ENCODE assay signal across 10 cellular contexts in the genomic region with DNA sequence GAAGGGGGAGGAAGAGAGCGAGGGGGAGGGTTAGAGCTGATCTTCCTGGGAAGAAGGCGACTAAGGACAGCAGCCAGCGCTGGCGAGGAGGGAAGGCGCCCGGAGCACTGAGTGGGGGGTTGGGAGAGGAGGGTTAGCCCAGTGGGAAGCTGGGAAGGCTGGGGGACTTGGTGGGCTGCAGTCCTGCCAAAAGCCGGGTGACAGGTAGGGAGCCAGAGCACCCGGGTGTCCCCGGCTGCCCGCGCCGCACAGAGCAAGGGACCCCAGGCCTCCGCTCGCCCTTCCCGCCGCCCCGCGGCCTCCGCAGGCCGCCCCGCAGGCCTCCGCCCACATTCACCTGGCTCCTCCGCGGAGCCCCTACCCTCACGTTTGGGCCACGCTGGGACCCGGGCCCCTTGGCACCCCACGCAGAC. TPM values are rescaled to one million over a fixed set of nuclear protein-coding genes. Genes with fewer than 3 reads are reported as not detected.
DNase-seq lines count a peak whose midpoint lies in the region; ATAC-seq and TF ChIP-seq lines count a peak whose summit lies in the region.
"Had no signal": no experiment of that assay in that cellular context is flagged by ENCODE, and none has a peak within 500 bp of the region (broad histone marks: within the 10 kb centered on the region; RNA-seq: fewer than 3 reads in every experiment).

No MANE protein-coding gene starts in this region.

- H3K27me3 ChIP-seq in HUES64 (ENCODE audit: insufficient read depth, low read length) = peaks cover 10% of the 10 kb centered on the region
- peaks cover 0 to 46% of the 10 kb centered on the region in 2 donors for H3K27me3 ChIP-seq in tibial nerve

- POLR2A ChIA-PET in naive thymus-derived CD8-positive, alpha-beta T cell (lab: Charles Lee) = no interaction called here

- peak overlapping the region; percentile 85 for H3K9ac ChIP-seq in HUES64 (ENCODE audit: low read depth, low read length)

- H3K9me3 ChIP-seq in HUES64 (ENCODE audit: insufficient read depth, low read depth, low read length) (no peaks in the 10 kb centered on the region), tibial nerve (no peaks in the 10 kb centered on the region)

- ATAC-seq in naive thymus-derived CD8-positive, alpha-beta T cell = peak; percentile 40 to 47
- no peak for ATAC-seq in GM21619 (IDR thresholded peaks at IDR 0.05; ENCODE audit: unreplicated experiment)

- peaks cover 19% of the 10 kb centered on the region for H3K4me1 ChIP-seq in HUES64 (ENCODE audit: insufficient read depth, low read length)
- H3K4me1 ChIP-seq in tibial nerve = peaks cover 4 to 14% (median 12%) of the 10 kb centered on the region in 4 donors

- H3K36me3 ChIP-seq in HUES64 (ENCODE audit: insufficient read depth, low read length) (no peaks in the 10 kb centered on the region), tibial nerve (no peaks in the 10 kb centered on the region)

- H3K4me1 Mint-ChIP-seq in naive thymus-derived CD8-positive, alpha-beta T cell = peaks cover 7 to 25% (median 15%) of the 10 kb centered on the region in 4 donors

- no peaks in the 10 kb centered on the region for H3K36me3 Mint-ChIP-seq in naive thymus-derived CD8-positive, alpha-beta T cell

- under 1% methylated on average over 28 of the region's 28 CpGs for WGBS in HUES64
- WGBS in tibial nerve, 2 donors = 5 to 11% methylated on average over 22 to 23 of the region's 28 CpGs

- TF ChIP-seq CTCF in AG09309 (IDR thresholded peaks at IDR 0.05; ENCODE audit: control insufficient read depth, insufficient read depth, low read depth, low read length, missing control alignments) = no peak
- TF ChIP-seq CTCF in epithelial cell of proximal tubule (conservative IDR thresholded peaks at IDR 0.05; ENCODE audit: low read depth, low read length) = no peak
- TF ChIP-seq CTCF in tibial nerve (IDR thresholded peaks at IDR 0.05) = no peak

- H3K27ac Mint-ChIP-seq in naive thymus-derived CD8-positive, alpha-beta T cell = peak overlapping the region in 2 of 10 donors; percentile 33 to 54

- H3K27ac ChIP-seq in HUES64 (ENCODE audit: low read depth, low read length) (no peak overlapping the region; the same call in 1 of the 2 replicates), tibial nerve (no peak overlapping the region)

- H3K4me3 ChIP-seq in AG09309 (ENCODE audit: control insufficient read depth, low read depth, low read length) (peak overlapping the region; percentile 33), HUES64 (ENCODE audit: low read length) (peak overlapping the region; percentile 60), epithelial cell of proximal tubule (ENCODE audit: low read depth, low read length) (peak overlapping the region; percentile 85), tibial nerve (peak overlapping the region in 2 of 4 donors; percentile 34 to 36)

- H3K4me3 Mint-ChIP-seq in naive thymus-derived CD8-positive, alpha-beta T cell = peak overlapping the region in 8 of 10 donors; percentile 46 to 87 (median 71)

- no peak for TF ChIP-seq EP300 in tibial nerve (IDR thresholded peaks at IDR 0.05)

- H3K27me3 Mint-ChIP-seq in naive thymus-derived CD8-positive, alpha-beta T cell = peaks cover 28 to 72% (median 46%) of the 10 kb centered on the region in 5 donors

- H3K9me3 Mint-ChIP-seq in naive thymus-derived CD8-positive, alpha-beta T cell = no peaks in the 10 kb centered on the region

- no peak for TF ChIP-seq POLR2A in tibial nerve (IDR thresholded peaks at IDR 0.05)

- DNase-seq in AG09309 (ENCODE audit: low read depth) = no peak
- no peak for DNase-seq in epithelial cell of proximal tubule (ENCODE audit: low read depth)
- DNase-seq in naive thymus-derived CD8-positive, alpha-beta T cell = no peak
- DNase-seq in tibial nerve (ENCODE audit: low spot score in 2 of 2) = no peak
- no peak for DNase-seq in activated CD4-positive, alpha-beta T cell treated with anti-CD3 and anti-CD28 coated beads for 1 hour
- no peak for DNase-seq in stimulated activated CD4-positive, alpha-beta T cell treated with anti-CD3 and anti-CD28 coated beads, Interleukin-4, amount 100 ng/mL, for 4 hours
- DNase-seq: activated gamma-delta T cell treated with Interleukin-2 at 50 U/mL for 16 hours, KBM-7 had no signal

RNA-seq across cellular contexts. Expression of a gene that starts 0.4 kb away (rescaled TPM):
- 9.0 TPM for polyA plus RNA-seq in HUES64 (2013, experiment 1 of 2)
- polyA plus RNA-seq in HUES64 (2013, experiment 2 of 2) = 7.7 TPM
- total RNA-seq in epithelial cell of proximal tubule = 16.5 and 17.9 TPM in 2 replicates
- under 1 TPM; 0.19 to 0.29 TPM for total RNA-seq in naive thymus-derived CD8-positive, alpha-beta T cell
- not detected for polyA plus RNA-seq in naive thymus-derived CD8-positive, alpha-beta T cell
- total RNA-seq in tibial nerve = 1 to 10 TPM in 1 of 4 donors, under 1 TPM in 3; 0.42 to 1.5 (median 0.84) TPM
